ENCODE assay signal across 8 cellular contexts in genomic region chr16:678858-679807, GRCh38. TPM values are rescaled to one million over a fixed set of nuclear protein-coding genes. Genes with fewer than 3 reads are reported as not detected.
A peak's percentile ranks its signal among the peaks of the same experiment; 100 is the strongest.
DNase-seq lines count a peak whose midpoint lies in the region; ATAC-seq and TF ChIP-seq lines count a peak whose summit lies in the region.

No MANE protein-coding gene starts in this region.

- peak in 2 of 3 donors; percentile 39 to 45 for TF ChIP-seq POLR2A in body of pancreas (IDR thresholded peaks at IDR 0.05)

- H3K9me3 ChIP-seq in HUES64 (ENCODE audit: insufficient read depth, low read depth, low read length) (no peaks in the 10 kb centered on the region), body of pancreas (no peaks in the 10 kb centered on the region), iPS-18c (ENCODE audit: control insufficient read depth, insufficient read depth, low read length) (no peaks in the 10 kb centered on the region)

- no peak overlapping the region; the same call in 1 of the 2 replicates for H3K9ac ChIP-seq in HUES64 (ENCODE audit: low read depth, low read length)

- H3K27ac ChIP-seq in HUES64 (ENCODE audit: low read depth, low read length) (no peak overlapping the region; the same call in 1 of the 2 replicates), body of pancreas (peak overlapping the region; percentile 86 to 95 (median 92))

- H3K4me1 ChIP-seq in HUES64 (ENCODE audit: insufficient read depth, low read length): peaks cover 16% of the 10 kb centered on the region; the same call in 1 of the 2 replicates
- H3K4me1 ChIP-seq in body of pancreas: peaks cover 65% of the 10 kb centered on the region

- H3K4me3 ChIP-seq in HUES64 (ENCODE audit: low read length) (peak overlapping the region; percentile 62), body of pancreas (no peak overlapping the region), iPS-18c (ENCODE audit: insufficient read depth, low read depth, low read length) (peak overlapping the region; percentile 40), skeletal muscle cell (ENCODE audit: low read depth, low read length) (peak overlapping the region; percentile 56)

- DNase-seq in Daoy (ENCODE audit: low read depth) (peak; percentile 76), SHP77 treated with DMSO at 0.1 percent for 48 hours (lab: John Stamatoyannopoulos, UW) (peak; percentile 29), body of pancreas (peak; percentile 77 to 87 (median 86)), skeletal muscle cell (ENCODE audit: low read depth) (no peak)

- TF ChIP-seq CTCF in body of pancreas (IDR thresholded peaks at IDR 0.05): no peak

- ATAC-seq in body of pancreas: peak; percentile 41
- no peak for ATAC-seq in HG03025 (IDR thresholded peaks at IDR 0.05; ENCODE audit: low FRiP score, unreplicated experiment)
- no peak for ATAC-seq in GM21526 (IDR thresholded peaks at IDR 0.05; ENCODE audit: low FRiP score, unreplicated experiment)

- intact Hi-C loops in body of pancreas (cut with DNase I): no loop called here

- WGBS in HUES64: 33% methylated on average over 49 of the region's 51 CpGs
- WGBS in body of pancreas, 2 donors: 29 to 65% methylated on average over 4 to 48 of the region's 51 CpGs

- peaks cover 23% of the 10 kb centered on the region for H3K36me3 ChIP-seq in HUES64 (ENCODE audit: insufficient read depth, low read length)
- H3K36me3 ChIP-seq in body of pancreas (replicated peaks in 1 of 2; ENCODE audit: insufficient read depth in 1 of 2, low read depth in 2 of 2): peaks cover 7 to 12% of the 10 kb centered on the region in 2 donors

- peaks cover 5% of the 10 kb centered on the region; the same call in 1 of the 2 replicates for H3K27me3 ChIP-seq in HUES64 (ENCODE audit: insufficient read depth, low read length)
- no peaks in the 10 kb centered on the region for H3K27me3 ChIP-seq in body of pancreas

RNA-seq across cellular contexts. Expression of gene STUB1, which starts 1.1 kb away (rescaled TPM):
- total RNA-seq in Daoy (2014; rRNA removed; shearing (Covaris generic)): 115 and 118 TPM in 2 replicates
- 54.4 TPM for polyA plus RNA-seq in HUES64 (2013, experiment 1 of 2)
- 55.0 TPM for polyA plus RNA-seq in HUES64 (2013, experiment 2 of 2)
- total RNA-seq in body of pancreas: 100 to 1,000 TPM in 1 of 2 donors, 10 to 100 TPM in 1; 63.3 to 205 TPM

RNA-seq across cellular contexts. Expression of gene RHBDL1, which starts 3.7 kb away (rescaled TPM):
- total RNA-seq in Daoy (2014; rRNA removed; shearing (Covaris generic)): 0.11 and 1.5 TPM in 2 replicates
- polyA plus RNA-seq in HUES64 (2013, experiment 1 of 2): 0.60 TPM
- polyA plus RNA-seq in HUES64 (2013, experiment 2 of 2): 1.1 TPM
- total RNA-seq in body of pancreas: 1 to 10 TPM; 1.8 to 4.3 TPM

RNA-seq across cellular contexts. Expression of gene JMJD8, which starts 5.0 kb away (rescaled TPM):
- 31.4 and 37.1 TPM in 2 replicates for total RNA-seq in Daoy (2014; rRNA removed; shearing (Covaris generic))
- 43.4 TPM for polyA plus RNA-seq in HUES64 (2013, experiment 1 of 2)
- polyA plus RNA-seq in HUES64 (2013, experiment 2 of 2): 38.7 TPM
- total RNA-seq in body of pancreas: 100 to 1,000 TPM in 1 of 2 donors, 10 to 100 TPM in 1; 49.5 to 128 TPM

RNA-seq across cellular contexts. Expression of gene WDR24, which starts 11.1 kb away (rescaled TPM):
- 1.9 and 2.2 TPM in 2 replicates for total RNA-seq in Daoy (2014; rRNA removed; shearing (Covaris generic))
- polyA plus RNA-seq in HUES64 (2013, experiment 1 of 2): 10.8 TPM
- polyA plus RNA-seq in HUES64 (2013, experiment 2 of 2): 9.5 TPM
- total RNA-seq in body of pancreas: 10 to 100 TPM in 1 of 2 donors, 1 to 10 TPM in 1; 8.6 to 16.8 TPM

RNA-seq across cellular contexts. Expression of gene RHOT2, which starts 11.2 kb away (rescaled TPM):
- 38.7 and 42.9 TPM in 2 replicates for total RNA-seq in Daoy (2014; rRNA removed; shearing (Covaris generic))
- 96.7 TPM for polyA plus RNA-seq in HUES64 (2013, experiment 1 of 2)
- polyA plus RNA-seq in HUES64 (2013, experiment 2 of 2): 84.0 TPM
- 10 to 100 TPM; 65.6 to 89.0 TPM for total RNA-seq in body of pancreas

Comparison
In these comparisons a context has a peak if more than half of its experiments do, and no peak if none do; other contexts are left out.
1. H3K4me3 ChIP-seq: peak in HUES64 (single experiment), iPS-18c (single experiment) and skeletal muscle cell (single experiment); none in body of pancreas (0 of 2).